Comparison of ENCODE assay signal across 39 cellular contexts in genomic region chr10:111885919-111886318, GRCh38.
"Had no signal": no experiment of that assay in that cellular context is flagged by ENCODE, and none has a peak within 500 bp of the region (broad histone marks: within the 10 kb centered on the region; RNA-seq: fewer than 3 reads in every experiment).

No MANE protein-coding gene starts in this region.

- H3K27me3 ChIP-seq: adrenal gland, ascending aorta, body of pancreas, brain microvascular endothelial cell, breast epithelium, cardiac muscle cell had no signal

- H3K27ac ChIP-seq: adrenal gland, ascending aorta, body of pancreas, brain microvascular endothelial cell, breast epithelium, cardiac muscle cell had no signal

- H3K4me3 ChIP-seq: adrenal gland, ascending aorta, body of pancreas, breast epithelium, cardiac muscle cell had no signal

- H3K36me3 ChIP-seq: adrenal gland, ascending aorta, brain microvascular endothelial cell, breast epithelium, cardiac muscle cell had no signal

- H3K36me3 Mint-ChIP-seq: activated naive CD4-positive, alpha-beta T cell treated with anti-CD3 and anti-CD28 coated beads, Interleukin-2, amount 10 ng/mL, durations not matched to agents 7 days and 5 days; activated naive CD4-positive, alpha-beta T cell treated with anti-CD3 and anti-CD28 coated beads, Interleukin-2, amount 50 U/mL, for 24 hours; activated naive CD4-positive, alpha-beta T cell treated with anti-CD3 and anti-CD28 coated beads, Interleukin-2, amount 50 U/mL, for 72 hours; activated naive CD8-positive, alpha-beta T cell; activated naive CD8-positive, alpha-beta T cell treated with anti-CD3 and anti-CD28 coated beads for 36 hours; activated naive CD8-positive, alpha-beta T cell treated with anti-CD3 and anti-CD28 coated beads, Interleukin-2, amount 10 ng/mL, durations not matched to agents 7 days and 5 days; brain had no signal

- H3K4me1 Mint-ChIP-seq: activated naive CD4-positive, alpha-beta T cell treated with anti-CD3 and anti-CD28 coated beads, Interleukin-2, amount 10 ng/mL, durations not matched to agents 7 days and 5 days; activated naive CD4-positive, alpha-beta T cell treated with anti-CD3 and anti-CD28 coated beads, Interleukin-2, amount 50 U/mL, for 24 hours; activated naive CD8-positive, alpha-beta T cell treated with anti-CD3 and anti-CD28 coated beads for 36 hours; activated naive CD8-positive, alpha-beta T cell treated with anti-CD3 and anti-CD28 coated beads, Interleukin-2, amount 10 ng/mL, durations not matched to agents 7 days and 5 days; activated naive CD8-positive, alpha-beta T cell treated with anti-CD3 and anti-CD28 coated beads, Interleukin-2, amount 50 U/mL, for 24 hours; activated T-helper 17 cell treated with anti-CD3 and anti-CD28 coated beads, Interleukin-2, amount 50 U/mL, for 72 hours; central memory CD8-positive, alpha-beta T cell had no signal

- DNase-seq: activated effector memory CD4-positive, alpha-beta T cell treated with anti-CD3 and anti-CD28 coated beads, Interleukin-2, amount 50 U/mL, for 16 hours; activated effector memory CD4-positive, alpha-beta T cell treated with Interleukin-2 at 50 U/mL for 16 hours; activated gamma-delta T cell; activated gamma-delta T cell treated with Interleukin-2 at 50 U/mL for 16 hours; activated naive CD4-positive, alpha-beta T cell; activated naive CD4-positive, alpha-beta T cell treated with anti-CD3 and anti-CD28 coated beads for 36 hours; activated naive CD4-positive, alpha-beta T cell treated with anti-CD3 and anti-CD28 coated beads, Interleukin-2, amount 10 ng/mL, durations not matched to agents 7 days and 5 days; activated naive CD4-positive, alpha-beta T cell treated with anti-CD3 and anti-CD28 coated beads, Interleukin-2, amount 50 U/mL, for 16 hours; activated naive CD4-positive, alpha-beta T cell treated with Interleukin-2 at 50 U/mL for 16 hours; activated naive CD8-positive, alpha-beta T cell treated with anti-CD3 and anti-CD28 coated beads for 36 hours; activated naive CD8-positive, alpha-beta T cell treated with anti-CD3 and anti-CD28 coated beads, Interleukin-2, amount 10 ng/mL, durations not matched to agents 7 days and 5 days; activated naive CD8-positive, alpha-beta T cell treated with anti-CD3 and anti-CD28 coated beads, Interleukin-2, amount 50 U/mL, for 24 hours; activated T-cell treated with anti-CD3 and anti-CD28 coated beads, Interleukin-2, amount 50 U/mL, for 1 hour; activated T-cell treated with anti-CD3 and anti-CD28 coated beads, Interleukin-2, amount 50 U/mL, for 24 hours; activated T-cell treated with anti-CD3 and anti-CD28 coated beads, Interleukin-2, amount 50 U/mL, for 48 hours; activated T-cell treated with anti-CD3 and anti-CD28 coated beads, Interleukin-2, amount 50 U/mL, for 72 hours; adrenal gland; amniotic stem cell; amygdala; anterior cingulate cortex; aorta; body of pancreas; brain microvascular endothelial cell; caudate nucleus; central memory CD4-positive, alpha-beta T cell; cerebellar nuclear complex had no signal

- ATAC-seq: activated naive CD4-positive, alpha-beta T cell treated with anti-CD3 and anti-CD28 coated beads, Interleukin-2, amount 50 U/mL, for 72 hours; activated naive CD8-positive, alpha-beta T cell treated with anti-CD3 and anti-CD28 coated beads, Interleukin-2, amount 50 U/mL, for 24 hours; activated T-cell treated with anti-CD3 and anti-CD28 coated beads, Interleukin-2, amount 50 U/mL, for 72 hours; activated T-helper 17 cell treated with anti-CD3 and anti-CD28 coated beads, Interleukin-2, amount 50 U/mL, for 72 hours; body of pancreas had no signal

- H3K9me3 Mint-ChIP-seq: activated T-helper 1 cell treated with anti-CD3 and anti-CD28 coated beads, Interleukin-12 subunit alpha, Interleukin-12 subunit beta, Interleukin-2, Interleukin-4 antibody, amounts not matched to agents 30 ng/mL and 10 ng/mL and 1 ng/mL, durations not matched to agents 14 hours and 24 hours and 36 hours; activated T-helper 2 cell treated with anti-CD3 and anti-CD28 coated beads, Interferon-gamma antibody, Interleukin-2, Interleukin-4, amounts not matched to agents 10 μg/mL and 5 μg/mL and 100 μg/mL, durations not matched to agents 14 hours and 24 hours and 36 hours; central memory CD8-positive, alpha-beta T cell had no signal

- H3K4me3 Mint-ChIP-seq: activated naive CD4-positive, alpha-beta T cell treated with anti-CD3 and anti-CD28 coated beads for 36 hours; activated naive CD4-positive, alpha-beta T cell treated with anti-CD3 and anti-CD28 coated beads, Interleukin-2, amount 10 ng/mL, durations not matched to agents 7 days and 5 days; activated naive CD4-positive, alpha-beta T cell treated with anti-CD3 and anti-CD28 coated beads, Interleukin-2, amount 50 U/mL, for 24 hours; activated naive CD8-positive, alpha-beta T cell; activated naive CD8-positive, alpha-beta T cell treated with anti-CD3 and anti-CD28 coated beads for 36 hours; activated naive CD8-positive, alpha-beta T cell treated with anti-CD3 and anti-CD28 coated beads, Interleukin-2, amount 10 ng/mL, durations not matched to agents 7 days and 5 days; activated naive CD8-positive, alpha-beta T cell treated with anti-CD3 and anti-CD28 coated beads, Interleukin-2, amount 50 U/mL, for 24 hours; activated T-cell treated with anti-CD3 and anti-CD28 coated beads, Interleukin-2, amount 50 U/mL, for 24 hours; activated T-cell treated with anti-CD3 and anti-CD28 coated beads, Interleukin-2, amount 50 U/mL, for 72 hours; activated T-helper 1 cell treated with anti-CD3 and anti-CD28 coated beads, Interleukin-12 subunit alpha, Interleukin-12 subunit beta, Interleukin-2, Interleukin-4 antibody, amounts not matched to agents 30 ng/mL and 10 ng/mL and 1 ng/mL, durations not matched to agents 14 hours and 24 hours and 36 hours; activated T-helper 17 cell treated with anti-CD3 and anti-CD28 coated beads, Interleukin-2, amount 50 U/mL, for 72 hours; brain; central memory CD8-positive, alpha-beta T cell had no signal

- FAIRE-seq: astrocyte, bronchial epithelial cell had no signal

- H3K27me3 Mint-ChIP-seq: activated naive CD4-positive, alpha-beta T cell treated with anti-CD3 and anti-CD28 coated beads, Interleukin-2, amount 10 ng/mL, durations not matched to agents 7 days and 5 days; activated naive CD8-positive, alpha-beta T cell treated with anti-CD3 and anti-CD28 coated beads, Interleukin-2, amount 10 ng/mL, durations not matched to agents 7 days and 5 days; activated naive CD8-positive, alpha-beta T cell treated with anti-CD3 and anti-CD28 coated beads, Interleukin-2, amount 50 U/mL, for 24 hours; activated T-cell treated with anti-CD3 and anti-CD28 coated beads, Interleukin-2, amount 50 U/mL, for 24 hours; brain; central memory CD8-positive, alpha-beta T cell had no signal

- H3K9me3 ChIP-seq: adrenal gland, ascending aorta, body of pancreas, breast epithelium had no signal

- H3K27ac Mint-ChIP-seq: activated naive CD4-positive, alpha-beta T cell treated with anti-CD3 and anti-CD28 coated beads for 36 hours; activated naive CD4-positive, alpha-beta T cell treated with anti-CD3 and anti-CD28 coated beads, Interleukin-2, amount 10 ng/mL, durations not matched to agents 7 days and 5 days; activated naive CD4-positive, alpha-beta T cell treated with anti-CD3 and anti-CD28 coated beads, Interleukin-2, amount 50 U/mL, for 24 hours; activated naive CD4-positive, alpha-beta T cell treated with anti-CD3 and anti-CD28 coated beads, Interleukin-2, amount 50 U/mL, for 72 hours; activated naive CD8-positive, alpha-beta T cell; activated naive CD8-positive, alpha-beta T cell treated with anti-CD3 and anti-CD28 coated beads for 36 hours; activated naive CD8-positive, alpha-beta T cell treated with anti-CD3 and anti-CD28 coated beads, Interleukin-2, amount 10 ng/mL, durations not matched to agents 7 days and 5 days; activated naive CD8-positive, alpha-beta T cell treated with anti-CD3 and anti-CD28 coated beads, Interleukin-2, amount 50 U/mL, for 24 hours; activated T-cell treated with anti-CD3 and anti-CD28 coated beads, Interleukin-2, amount 50 U/mL, for 24 hours; activated T-cell treated with anti-CD3 and anti-CD28 coated beads, Interleukin-2, amount 50 U/mL, for 72 hours; activated T-helper 1 cell treated with anti-CD3 and anti-CD28 coated beads, Interleukin-12 subunit alpha, Interleukin-12 subunit beta, Interleukin-2, Interleukin-4 antibody, amounts not matched to agents 30 ng/mL and 10 ng/mL and 1 ng/mL, durations not matched to agents 14 hours and 24 hours and 36 hours; activated T-helper 17 cell treated with anti-CD3 and anti-CD28 coated beads, Interleukin-2, amount 50 U/mL, for 72 hours; activated T-helper 2 cell treated with anti-CD3 and anti-CD28 coated beads, Interferon-gamma antibody, Interleukin-2, Interleukin-4, amounts not matched to agents 10 μg/mL and 5 μg/mL and 100 μg/mL, durations not matched to agents 14 hours and 24 hours and 36 hours had no signal

- H3K4me1 ChIP-seq: adrenal gland, ascending aorta, body of pancreas, breast epithelium had no signal
